In the genomic region with DNA sequence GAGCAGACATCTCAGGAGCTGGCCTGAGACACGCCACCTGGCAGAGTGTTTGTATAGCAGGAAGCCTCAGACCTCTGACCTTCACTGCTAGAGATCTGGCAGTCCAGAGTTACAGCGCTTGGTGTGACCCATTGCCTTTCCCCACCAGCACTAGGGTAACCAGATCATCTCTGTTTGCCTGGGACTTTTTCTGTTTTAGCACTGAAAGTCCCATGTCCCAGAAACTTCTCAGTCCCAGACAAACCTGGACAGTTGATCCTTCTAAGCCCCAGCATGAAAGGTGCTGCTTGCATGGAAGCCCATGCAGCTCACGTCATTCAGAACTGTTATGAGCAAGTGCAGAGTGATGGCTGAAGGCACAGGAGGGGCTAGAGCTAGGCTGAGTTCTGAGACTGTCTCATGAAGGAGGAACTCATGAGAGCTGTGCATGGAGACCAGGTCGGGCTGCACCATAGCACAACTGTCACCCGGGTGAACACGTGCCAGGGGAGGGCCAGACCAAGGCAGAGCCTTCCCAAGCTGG, we compare ENCODE assay signal across 23 cellular contexts. TPM values are rescaled to one million over a fixed set of nuclear protein-coding genes. Genes with fewer than 3 reads are reported as not detected.
DNase-seq lines count a peak whose midpoint lies in the region; ATAC-seq and TF ChIP-seq lines count a peak whose summit lies in the region.
"Had no signal": no experiment of that assay in that cellular context is flagged by ENCODE, and none has a peak within 500 bp of the region (broad histone marks: within the 10 kb centered on the region; RNA-seq: fewer than 3 reads in every experiment).

No MANE protein-coding gene starts in this region.

- no peak overlapping the region for H3K18ac ChIP-seq in neuronal stem cell (ENCODE audit: low read length)

- no peak overlapping the region for H4K8ac ChIP-seq in neuronal stem cell (ENCODE audit: low read depth, low read length)

- no peak overlapping the region for H3K4ac ChIP-seq in neuronal stem cell (ENCODE audit: low read length)

- H3K9me3 ChIP-seq in hepatocyte (ENCODE audit: low read depth) (no peaks in the 10 kb centered on the region), neuronal stem cell (replicated peaks in 1 of 2; ENCODE audit: control insufficient read depth in 2 of 2, insufficient read depth in 1 of 2, low read depth in 1 of 2, low read length in 2 of 2) (no peaks in the 10 kb centered on the region)

- H2AFZ ChIP-seq in hepatocyte, result no peak overlapping the region
- H2AFZ ChIP-seq in neuronal stem cell (ENCODE audit: low read length), result no peak overlapping the region

- DNase-seq in DMS53 (lab: John Stamatoyannopoulos, UW) (peak; percentile 40), DMS53 treated with DMSO at 0.1 percent for 48 hours (lab: John Stamatoyannopoulos, UW; ENCODE audit: unreplicated experiment) (no peak), hepatocyte (ENCODE audit: low spot score) (no peak), neuronal stem cell (ENCODE audit: low spot score) (no peak)
- DNase-seq in activated CD8-positive, alpha-beta memory T cell treated with anti-CD3 and anti-CD28 coated beads for 24 hours, result no peak
- DNase-seq: 8988T; AML-193; C1 segment of cervical spinal cord; CD8-positive, alpha-beta T cell; EL; GF-D8; KG1; NCI-H1092 treated with DMSO at 0.1 percent for 48 hours; NCI-H1436 treated with DMSO at 0.1 percent for 48 hours; NCI-H2029 treated with DMSO at 0.1 percent for 48 hours; NCI-H226; NCI-H510A treated with DMSO at 0.1 percent for 48 hours; NCI-H82; SIG-M5 had no signal

- H2AK5ac ChIP-seq in neuronal stem cell (ENCODE audit: low read depth, low read length), result no peak overlapping the region

- H3K4me2 ChIP-seq in hepatocyte, result no peak overlapping the region
- H3K4me2 ChIP-seq in neuronal stem cell (ENCODE audit: insufficient read depth, low read length, poor library complexity, severe bottlenecking), result no peak overlapping the region

- H3K79me2 ChIP-seq in hepatocyte, result no peaks in the 10 kb centered on the region

- H3K36me3 ChIP-seq in hepatocyte (replicated peaks; ENCODE audit: insufficient read depth, low read depth) (no peaks in the 10 kb centered on the region), neuronal stem cell (replicated peaks in 1 of 2; ENCODE audit: control insufficient read depth in 2 of 2, insufficient read depth in 2 of 2, low read length in 2 of 2) (no peaks in the 10 kb centered on the region)

- H3K27ac ChIP-seq in hepatocyte, result peak overlapping the region; percentile 81
- no peak overlapping the region for H3K27ac ChIP-seq in neuronal stem cell (replicated peaks; ENCODE audit: low read length)

- 78% methylated on average over 6 of the region's 6 CpGs for WGBS in hepatocyte (ENCODE audit: low lambda C conversion rate, missing lambda C conversion rate)
- no CpG with 5 or more reads among the region's 6 CpGs for WGBS in neuronal stem cell (ENCODE audit: extremely low coverage in 2 of 2, insufficient read length in 2 of 2, insufficient replicate concordance in 1 of 2), 2 donors

- H2BK120ac ChIP-seq in neuronal stem cell (ENCODE audit: low read depth, low read length), result no peak overlapping the region

- no peaks in the 10 kb centered on the region for H3K79me1 ChIP-seq in neuronal stem cell (ENCODE audit: low read depth, low read length)

- peak overlapping the region; percentile 36 for H3K9ac ChIP-seq in neuronal stem cell (ENCODE audit: low read depth, low read length, poor library complexity)

- no peaks in the 10 kb centered on the region for H3K9me2 ChIP-seq in hepatocyte (replicated peaks; ENCODE audit: insufficient read depth)

- H4K91ac ChIP-seq in neuronal stem cell (ENCODE audit: low read depth, low read length, poor library complexity), result no peak overlapping the region

- H3K23ac ChIP-seq in neuronal stem cell (ENCODE audit: low read depth, low read length, poor library complexity), result no peak overlapping the region

- TF ChIP-seq CTCF in hepatocyte (IDR thresholded peaks at IDR 0.05; ENCODE audit: poor library complexity), result no peak

- H3K4me1 ChIP-seq in hepatocyte (ENCODE audit: insufficient read depth) (peaks cover 33% of the 10 kb centered on the region), neuronal stem cell (ENCODE audit: control insufficient read depth in 2 of 2, insufficient read depth in 1 of 2, low read depth in 1 of 2, low read length in 2 of 2) (peaks cover 0 to 3% of the 10 kb centered on the region in 2 donors)

- ATAC-seq in GM21723 (IDR thresholded peaks at IDR 0.05; ENCODE audit: unreplicated experiment), result no peak
- ATAC-seq: CD8-positive, alpha-beta T cell; Panc1; SK-N-SH treated with all-trans-retinoic acid at 6 μM for 48 hours had no signal

- no peaks in the 10 kb centered on the region for H3K27me3 ChIP-seq in hepatocyte
- H3K27me3 ChIP-seq in neuronal stem cell (ENCODE audit: control insufficient read depth in 3 of 3, insufficient read depth in 3 of 3, low read depth in 1 of 3, low read length in 3 of 3), result peaks cover 0 to 7% (median 0%) of the 10 kb centered on the region in 3 experiments

- H2BK5ac ChIP-seq in neuronal stem cell (ENCODE audit: low read length), result no peak overlapping the region

- no peak overlapping the region for H2BK15ac ChIP-seq in neuronal stem cell (ENCODE audit: low read length)

- H4K20me1 ChIP-seq in hepatocyte (ENCODE audit: insufficient read depth, poor library complexity, severe bottlenecking), result no peaks in the 10 kb centered on the region

- no peak overlapping the region for H3K14ac ChIP-seq in neuronal stem cell (ENCODE audit: low read length)

- H2BK12ac ChIP-seq in neuronal stem cell (ENCODE audit: low read length), result no peak overlapping the region

- H3K4me3 ChIP-seq in hepatocyte (no peak overlapping the region), neuronal stem cell (ENCODE audit: low read length in 2 of 2) (no peak overlapping the region)

RNA-seq across cellular contexts. Expression of a gene that starts 18.2 kb away (rescaled TPM):
- 559 and 660 TPM in 2 replicates for total RNA-seq in hepatocyte
- 328 and 568 TPM in 2 replicates for polyA plus RNA-seq in hepatocyte
- polyA plus RNA-seq in neuronal stem cell (2013, experiment 1 of 2), result 0.13 TPM
- 0.10 TPM for polyA plus RNA-seq in neuronal stem cell (2013, experiment 2 of 2)
- total RNA-seq: CD8-positive, alpha-beta T cell; H4 had no signal

RNA-seq across cellular contexts. Expression of a gene that starts 24.1 kb away (rescaled TPM):
- 103 and 115 TPM in 2 replicates for total RNA-seq in hepatocyte
- polyA plus RNA-seq in hepatocyte, result 148 and 149 TPM in 2 replicates
- 43.9 TPM for polyA plus RNA-seq in neuronal stem cell (2013, experiment 1 of 2)
- polyA plus RNA-seq in neuronal stem cell (2013, experiment 2 of 2), result 44.3 TPM

RNA-seq across cellular contexts. Expression of a gene that starts 27.5 kb away (rescaled TPM):
- 13.1 and 13.4 TPM in 2 replicates for total RNA-seq in hepatocyte
- 13.5 and 14.9 TPM in 2 replicates for polyA plus RNA-seq in hepatocyte
- 9.6 TPM for polyA plus RNA-seq in neuronal stem cell (2013, experiment 1 of 2)
- polyA plus RNA-seq in neuronal stem cell (2013, experiment 2 of 2), result 9.2 TPM

RNA-seq across cellular contexts. Expression of a gene that starts 45.5 kb away (rescaled TPM):
- total RNA-seq in hepatocyte, result 5.7 and 7.2 TPM in 2 replicates
- polyA plus RNA-seq in hepatocyte, result 3.2 and 5.8 TPM in 2 replicates
- polyA plus RNA-seq in neuronal stem cell (2013, experiment 1 of 2), result not detected
- not detected for polyA plus RNA-seq in neuronal stem cell (2013, experiment 2 of 2)
- total RNA-seq: CD8-positive, alpha-beta T cell; H4 had no signal

RNA-seq across cellular contexts. Expression of a gene that starts 50.5 kb away (rescaled TPM):
- total RNA-seq in hepatocyte, result 0.92 and 1.9 TPM in 2 replicates
- polyA plus RNA-seq in hepatocyte, result 0.89 and 2.2 TPM in 2 replicates
- 0.67 TPM for polyA plus RNA-seq in neuronal stem cell (2013, experiment 1 of 2)
- polyA plus RNA-seq in neuronal stem cell (2013, experiment 2 of 2), result 0.71 TPM
